25 cellular contexts compared by ENCODE assay signal in the genomic region with DNA sequence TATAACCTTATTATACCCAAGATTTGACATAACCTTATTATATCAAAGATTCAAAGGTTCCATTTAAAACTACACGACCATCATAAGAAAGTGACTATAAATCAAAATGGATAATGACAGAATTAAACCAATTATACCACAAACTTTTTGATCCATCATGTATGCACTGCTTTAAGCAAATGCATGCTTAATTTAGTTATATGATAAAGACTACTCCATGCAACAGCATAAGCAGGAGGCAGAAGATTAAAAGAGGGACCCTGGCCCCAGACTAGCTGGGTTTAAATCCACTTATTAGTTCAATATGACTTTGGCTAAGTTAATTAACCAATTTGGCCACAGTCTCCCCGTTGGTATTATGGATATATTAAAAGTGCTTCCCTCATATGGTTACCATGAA.
"Had no signal": no experiment of that assay in that cellular context is flagged by ENCODE, and none has a peak within 500 bp of the region (broad histone marks: within the 10 kb centered on the region; RNA-seq: fewer than 3 reads in every experiment).

No MANE protein-coding gene starts in this region.

- H3K27me3 ChIP-seq: brain microvascular endothelial cell, colonic mucosa, dorsolateral prefrontal cortex, esophagus muscularis mucosa, gastrocnemius medialis, stomach, suprapubic skin, transverse colon, vagina had no signal

- H3K27ac Mint-ChIP-seq: activated CD8-positive, alpha-beta T cell treated with anti-CD3 and anti-CD28 coated beads, Interleukin-2, amount 10 ng/mL, durations not matched to agents 7 days and 5 days; activated naive CD4-positive, alpha-beta T cell treated with anti-CD3 and anti-CD28 coated beads, Interleukin-2, amount 50 U/mL, for 24 hours; activated T-helper 1 cell treated with anti-CD3 and anti-CD28 coated beads, Interleukin-12 subunit alpha, Interleukin-12 subunit beta, Interleukin-2, Interleukin-4 antibody, amounts not matched to agents 30 ng/mL and 10 ng/mL and 1 ng/mL, durations not matched to agents 14 hours and 24 hours and 36 hours; effector memory CD8-positive, alpha-beta T cell; stimulated activated memory B cell treated with anti-CD40 and anti-IgM and Interleukin-4, amounts not matched to agents 10 μg/mL and 1 μg/mL and 100 μg/mL, for 72 hours had no signal

- H3K9me3 Mint-ChIP-seq: activated naive CD4-positive, alpha-beta T cell treated with anti-CD3 and anti-CD28 coated beads, Interleukin-2, amount 50 U/mL, for 24 hours; activated T-helper 1 cell treated with anti-CD3 and anti-CD28 coated beads, Interleukin-12 subunit alpha, Interleukin-12 subunit beta, Interleukin-2, Interleukin-4 antibody, amounts not matched to agents 30 ng/mL and 10 ng/mL and 1 ng/mL, durations not matched to agents 14 hours and 24 hours and 36 hours; central memory CD8-positive, alpha-beta T cell; effector memory CD8-positive, alpha-beta T cell; neural crest cell; stimulated activated memory B cell treated with anti-CD40 and anti-IgM and Interleukin-4, amounts not matched to agents 10 μg/mL and 1 μg/mL and 100 μg/mL, for 72 hours had no signal

- H3K4me1 Mint-ChIP-seq: activated naive CD4-positive, alpha-beta T cell treated with anti-CD3 and anti-CD28 coated beads, Interleukin-2, amount 50 U/mL, for 24 hours; central memory CD8-positive, alpha-beta T cell; stimulated activated memory B cell treated with anti-CD40 and anti-IgM and Interleukin-4, amounts not matched to agents 10 μg/mL and 1 μg/mL and 100 μg/mL, for 72 hours had no signal

- DNase-seq: activated CD4-positive, alpha-beta T cell treated with anti-CD3 and anti-CD28 coated beads for 1 hour; activated CD4-positive, alpha-beta T cell treated with anti-CD3 and anti-CD28 coated beads, Interleukin-2, amount 50 U/mL, for 1 hour; activated CD8-positive, alpha-beta T cell treated with anti-CD3 and anti-CD28 coated beads, Interleukin-2, amount 10 ng/mL, durations not matched to agents 7 days and 5 days; activated gamma-delta T cell; brain microvascular endothelial cell; colonic mucosa; effector memory CD8-positive, alpha-beta T cell; gastrocnemius medialis; left colon; mesenchymal stem cell; mucosa of descending colon; small intestine; stimulated activated CD4-positive, alpha-beta T cell treated with anti-CD3 and anti-CD28 coated beads, Interleukin-2, amount 100 ng/mL, for 24 hours; stomach; transverse colon had no signal

- ATAC-seq: activated CD8-positive, alpha-beta T cell treated with anti-CD3 and anti-CD28 coated beads, Interleukin-2, amount 10 ng/mL, durations not matched to agents 7 days and 5 days; effector memory CD8-positive, alpha-beta T cell; gastrocnemius medialis; left colon; mucosa of descending colon; sciatic nerve; stimulated activated memory B cell treated with anti-CD40 and anti-IgM and Interleukin-4, amounts not matched to agents 10 μg/mL and 1 μg/mL and 100 μg/mL, for 72 hours had no signal

- H3K9me3 ChIP-seq: colonic mucosa, esophagus muscularis mucosa, gastrocnemius medialis, mucosa of descending colon, stomach, suprapubic skin, transverse colon, vagina had no signal

- H3K36me3 ChIP-seq: brain microvascular endothelial cell, colonic mucosa, esophagus muscularis mucosa, gastrocnemius medialis, stomach, suprapubic skin, transverse colon, vagina had no signal

- H3K27ac ChIP-seq: brain microvascular endothelial cell, esophagus muscularis mucosa, gastrocnemius medialis, stomach, vagina had no signal

- H3K36me3 Mint-ChIP-seq: activated naive CD4-positive, alpha-beta T cell treated with anti-CD3 and anti-CD28 coated beads, Interleukin-2, amount 50 U/mL, for 24 hours; stimulated activated memory B cell treated with anti-CD40 and anti-IgM and Interleukin-4, amounts not matched to agents 10 μg/mL and 1 μg/mL and 100 μg/mL, for 72 hours had no signal

- H3K4me3 ChIP-seq: colonic mucosa, esophagus muscularis mucosa, gastrocnemius medialis, mucosa of descending colon, stomach, suprapubic skin, vagina had no signal

- H3K4me3 Mint-ChIP-seq: activated CD8-positive, alpha-beta T cell treated with anti-CD3 and anti-CD28 coated beads, Interleukin-2, amount 10 ng/mL, durations not matched to agents 7 days and 5 days; activated naive CD4-positive, alpha-beta T cell treated with anti-CD3 and anti-CD28 coated beads, Interleukin-2, amount 50 U/mL, for 24 hours; activated T-helper 1 cell treated with anti-CD3 and anti-CD28 coated beads, Interleukin-12 subunit alpha, Interleukin-12 subunit beta, Interleukin-2, Interleukin-4 antibody, amounts not matched to agents 30 ng/mL and 10 ng/mL and 1 ng/mL, durations not matched to agents 14 hours and 24 hours and 36 hours; central memory CD8-positive, alpha-beta T cell; effector memory CD8-positive, alpha-beta T cell; stimulated activated memory B cell treated with anti-CD40 and anti-IgM and Interleukin-4, amounts not matched to agents 10 μg/mL and 1 μg/mL and 100 μg/mL, for 72 hours had no signal
